In genomic region chr9:115340314-115340713, GRCh38 we compare ENCODE assay signal across 20 cellular contexts.
A peak's percentile ranks its signal among the peaks of the same experiment; 100 is the strongest.
DNase-seq lines count a peak whose midpoint lies in the region; ATAC-seq and TF ChIP-seq lines count a peak whose summit lies in the region.
"Had no signal": no experiment of that assay in that cellular context is flagged by ENCODE, and none has a peak within 500 bp of the region (broad histone marks: within the 10 kb centered on the region; RNA-seq: fewer than 3 reads in every experiment).

No MANE protein-coding gene starts in this region.

- no peak overlapping the region for H4K8ac ChIP-seq in mesenchymal stem cell (ENCODE audit: low read length)

- 0 out of 4 replicates have a peak, but pooled peaks of 1 of the 2 experiments have one; percentile 1 for TF ChIP-seq CTCF in GM23338 (conservative IDR thresholded peaks at IDR 0.05; ENCODE audit: low read depth in 2 of 2)

- H2BK15ac ChIP-seq in mesenchymal stem cell (ENCODE audit: low read depth, poor library complexity, severe bottlenecking): no peak overlapping the region

- no peaks in the 10 kb centered on the region for H3F3A ChIP-seq in GM23338 (replicated peaks; ENCODE audit: low read depth)

- no peak overlapping the region for H3K4ac ChIP-seq in mesenchymal stem cell (ENCODE audit: low read depth in 1 of 2, low read length in 2 of 2)

- no peaks in the 10 kb centered on the region for H3K36me3 Mint-ChIP-seq in naive thymus-derived CD4-positive, alpha-beta T cell
- no peaks in the 10 kb centered on the region for H3K36me3 Mint-ChIP-seq in GM23338 (ENCODE audit: low read depth)
- H3K36me3 Mint-ChIP-seq: CD4-positive, CD25-positive, alpha-beta regulatory T cell; CD8-positive, alpha-beta memory T cell had no signal

- H3K4me1 ChIP-seq in adipocyte (ENCODE audit: control insufficient read depth, insufficient read depth, low read length): peaks cover 13% of the 10 kb centered on the region
- no peaks in the 10 kb centered on the region for H3K4me1 ChIP-seq in mesenchymal stem cell (ENCODE audit: control insufficient read depth, insufficient read depth, low read depth, low read length)
- no peaks in the 10 kb centered on the region for H3K4me1 ChIP-seq in naive thymus-derived CD4-positive, alpha-beta T cell (ENCODE audit: control insufficient read depth in 2 of 2, insufficient read depth in 2 of 2, low read length in 2 of 2)
- 0 out of 2 replicates have a peak, but pooled peaks cover 6% of the 10 kb centered on the region for H3K4me1 ChIP-seq in GM23338 (ENCODE audit: insufficient read depth)
- H3K4me1 ChIP-seq: BE2C, Caco-2 had no signal

- peak overlapping the region; percentile 17 for H3K9ac ChIP-seq in adipocyte (ENCODE audit: low read length)
- no peak overlapping the region for H3K9ac ChIP-seq in mesenchymal stem cell (ENCODE audit: low read length)
- H3K9ac ChIP-seq: GM23248 had no signal

- no peaks in the 10 kb centered on the region for H4K20me1 ChIP-seq in GM23338 (replicated peaks; ENCODE audit: insufficient read depth)

- no peaks in the 10 kb centered on the region for H3K79me1 ChIP-seq in mesenchymal stem cell (replicated peaks; ENCODE audit: low read length, poor library complexity, severe bottlenecking)

- no peak overlapping the region for H3K27ac ChIP-seq in mesenchymal stem cell (ENCODE audit: low read length, poor library complexity, severe bottlenecking)
- H3K27ac ChIP-seq in naive thymus-derived CD4-positive, alpha-beta T cell (ENCODE audit: low read depth, low read length): no peak overlapping the region
- no peak overlapping the region for H3K27ac ChIP-seq in GM23338 (ENCODE audit: low read depth)
- H3K27ac ChIP-seq in caudate nucleus (ENCODE audit: low read depth, low read length): no peak overlapping the region
- H3K27ac ChIP-seq: GM23248, HL-60 had no signal

- intact Hi-C loops in sciatic nerve (cut with DNase I): no loop called here
- intact Hi-C loops in naive thymus-derived CD4-positive, alpha-beta T cell (cut with micrococcal nuclease): no loop called here

- 86% methylated on average over 3 of the region's 5 CpGs for WGBS in mesenchymal stem cell

- no peak overlapping the region for H3K14ac ChIP-seq in mesenchymal stem cell (ENCODE audit: low read length in 2 of 2)

- DNase-seq in AG20443 (ENCODE audit: low spot score) (peak; percentile 9), adipocyte (ENCODE audit: low read depth) (no peak), mesenchymal stem cell (no peak), sciatic nerve (ENCODE audit: low spot score) (no peak), GM23338 (ENCODE audit: low spot score) (no peak), caudate nucleus (lab: John Stamatoyannopoulos, UW) (no peak), HEK293T (ENCODE audit: extremely low spot score) (no peak)
- no peak for DNase-seq in naive thymus-derived CD4-positive, alpha-beta T cell
- DNase-seq: 8988T; BE2C; C1 segment of cervical spinal cord; Caco-2; CD4-positive, CD25-positive, alpha-beta regulatory T cell; CD8-positive, alpha-beta memory T cell; GDM1; GM23248; HCEC 1CT; HFFc6; IMR-90 had no signal

- no peaks in the 10 kb centered on the region for H3K27me3 ChIP-seq in adipocyte (replicated peaks; ENCODE audit: control insufficient read depth, insufficient read depth, low read length)
- no peaks in the 10 kb centered on the region for H3K27me3 ChIP-seq in mesenchymal stem cell (ENCODE audit: control insufficient read depth in 1 of 2, insufficient read depth in 1 of 2, low read length in 2 of 2)
- no peaks in the 10 kb centered on the region for H3K27me3 ChIP-seq in naive thymus-derived CD4-positive, alpha-beta T cell (ENCODE audit: control insufficient read depth in 2 of 2, insufficient read depth in 2 of 2, low read length in 2 of 2)
- H3K27me3 ChIP-seq in GM23338 (ENCODE audit: insufficient read depth): no peaks in the 10 kb centered on the region
- H3K27me3 ChIP-seq: BE2C had no signal

- H4K91ac ChIP-seq in mesenchymal stem cell (ENCODE audit: low read length): peak overlapping the region; percentile 34

- POLR2A ChIA-PET in naive thymus-derived CD4-positive, alpha-beta T cell (lab: Charles Lee): no interaction called here
- POLR2A ChIA-PET in HEK293T (lab: Yijun Ruan, JAX): no interaction called here

- no peak overlapping the region for H3K27ac Mint-ChIP-seq in naive thymus-derived CD4-positive, alpha-beta T cell
- H3K27ac Mint-ChIP-seq in GM23338: no peak overlapping the region
- H3K27ac Mint-ChIP-seq: CD4-positive, CD25-positive, alpha-beta regulatory T cell; CD8-positive, alpha-beta memory T cell; HFFc6 had no signal

- H2AFZ ChIP-seq in mesenchymal stem cell (ENCODE audit: low read depth, low read length) (no peak overlapping the region), GM23338 (no peak overlapping the region)
- H2AFZ ChIP-seq: GM23248 had no signal

- H3K36me3 ChIP-seq in adipocyte (ENCODE audit: control insufficient read depth, insufficient read depth, low read length, severe bottlenecking) (no peaks in the 10 kb centered on the region), mesenchymal stem cell (ENCODE audit: control insufficient read depth in 1 of 2, insufficient read depth in 2 of 2, low read depth in 1 of 2, low read length in 2 of 2) (no peaks in the 10 kb centered on the region), GM23338 (ENCODE audit: insufficient read depth) (no peaks in the 10 kb centered on the region)
- H3K36me3 ChIP-seq in naive thymus-derived CD4-positive, alpha-beta T cell (ENCODE audit: control insufficient read depth in 2 of 3, insufficient read depth in 3 of 3, low read length in 3 of 3): no peaks in the 10 kb centered on the region
- H3K36me3 ChIP-seq: BE2C had no signal

- H3K79me2 ChIP-seq in GM23338 (replicated peaks; ENCODE audit: insufficient read depth): no peaks in the 10 kb centered on the region

- H2BK120ac ChIP-seq in mesenchymal stem cell (ENCODE audit: low read depth, low read length): no peak overlapping the region

- H3K4me1 Mint-ChIP-seq in naive thymus-derived CD4-positive, alpha-beta T cell: no peaks in the 10 kb centered on the region
- peaks cover 13% of the 10 kb centered on the region; the same call in 2 of the 3 replicates for H3K4me1 Mint-ChIP-seq in GM23338
- H3K4me1 Mint-ChIP-seq: CD4-positive, CD25-positive, alpha-beta regulatory T cell; CD8-positive, alpha-beta memory T cell had no signal

- no peak overlapping the region for H3K23ac ChIP-seq in mesenchymal stem cell (ENCODE audit: low read length in 2 of 2)

- H3K27me3 Mint-ChIP-seq in naive thymus-derived CD4-positive, alpha-beta T cell: peaks cover 0 to 37% (median 27%) of the 10 kb centered on the region in 5 donors
- peaks cover 4% of the 10 kb centered on the region for H3K27me3 Mint-ChIP-seq in GM23338 (ENCODE audit: insufficient read depth, low read depth, poor library complexity)

- CTCF ChIA-PET in naive thymus-derived CD4-positive, alpha-beta T cell (lab: Charles Lee): no interaction called here
- CTCF ChIA-PET in HEK293T (lab: Yijun Ruan, JAX): no interaction called here

- H3K18ac ChIP-seq in mesenchymal stem cell (ENCODE audit: low read depth in 1 of 2, low read length in 2 of 2): no peak overlapping the region

- ATAC-seq in sciatic nerve (peak; percentile 31), GM23338 (no peak)
- no peak for ATAC-seq in naive thymus-derived CD4-positive, alpha-beta T cell

- H3K4me3 Mint-ChIP-seq in naive thymus-derived CD4-positive, alpha-beta T cell: no peak overlapping the region
- no peak overlapping the region for H3K4me3 Mint-ChIP-seq in GM23338
- H3K4me3 Mint-ChIP-seq: CD4-positive, CD25-positive, alpha-beta regulatory T cell; CD8-positive, alpha-beta memory T cell; HFFc6 had no signal

- H3K4me2 ChIP-seq in mesenchymal stem cell (ENCODE audit: low read length, poor library complexity, severe bottlenecking) (no peak overlapping the region), GM23338 (no peak overlapping the region)

- no peak overlapping the region for H2BK5ac ChIP-seq in mesenchymal stem cell (ENCODE audit: low read depth, low read length, poor library complexity, severe bottlenecking)

- H3K9me3 Mint-ChIP-seq in naive thymus-derived CD4-positive, alpha-beta T cell: peaks cover 0 to 6% (median 0%) of the 10 kb centered on the region in 11 donors
- H3K9me3 Mint-ChIP-seq in GM23338: peaks cover 4% of the 10 kb centered on the region; the same call in 2 of the 3 replicates

- H2BK12ac ChIP-seq in mesenchymal stem cell (ENCODE audit: low read length in 2 of 2): no peak overlapping the region

- H3K4me3 ChIP-seq in adipocyte (ENCODE audit: low read length): no peak overlapping the region
- no peak overlapping the region for H3K4me3 ChIP-seq in mesenchymal stem cell (ENCODE audit: insufficient read depth in 1 of 2, low read depth in 1 of 2, low read length in 2 of 2)
- no peak overlapping the region for H3K4me3 ChIP-seq in naive thymus-derived CD4-positive, alpha-beta T cell (ENCODE audit: low read length)
- no peak overlapping the region for H3K4me3 ChIP-seq in GM23338
- H3K4me3 ChIP-seq: GM23248 had no signal

- H2AK5ac ChIP-seq in mesenchymal stem cell (ENCODE audit: low read length, severe bottlenecking): no peak overlapping the region

- no peaks in the 10 kb centered on the region for H3K9me2 ChIP-seq in GM23338 (ENCODE audit: insufficient read depth)

- H3K9me3 ChIP-seq in adipocyte (ENCODE audit: control insufficient read depth, low read length) (peaks cover 14% of the 10 kb centered on the region), mesenchymal stem cell (ENCODE audit: control insufficient read depth, low read length) (peaks cover 12% of the 10 kb centered on the region)
- H3K9me3 ChIP-seq in naive thymus-derived CD4-positive, alpha-beta T cell (ENCODE audit: control insufficient read depth in 2 of 3, low read length in 3 of 3): peaks cover 0 to 4% (median 0%) of the 10 kb centered on the region in 3 experiments
- H3K9me3 ChIP-seq: BE2C, Caco-2 had no signal

TF ChIP-seq in GM23338, 12 proteins besides CTCF, POLR2A, EP300 and RAD21:
- TF ChIP-seq EZH2 (IDR thresholded peaks at IDR 0.05; ENCODE audit: low read depth, unreplicated experiment): no peak

TF ChIP-seq in HEK293T, 16 proteins besides CTCF, POLR2A, EP300 and RAD21:
- no peak for TF ChIP-seq L3MBTL2 (conservative IDR thresholded peaks at IDR 0.05)
- no peak for TF ChIP-seq FOXA1 (IDR thresholded peaks at IDR 0.05)
- no peak for TF ChIP-seq PKNOX1 (IDR thresholded peaks at IDR 0.05)
- no peak for TF ChIP-seq SUZ12 (IDR thresholded peaks at IDR 0.05)
- TF ChIP-seq ELF4 (IDR thresholded peaks at IDR 0.05): no peak
- no peak for TF ChIP-seq BHLHE40 (IDR thresholded peaks at IDR 0.05; ENCODE audit: borderline replicate concordance)
- TF ChIP-seq SP1 (IDR thresholded peaks at IDR 0.05): no peak
- TF ChIP-seq LEF1 (IDR thresholded peaks at IDR 0.05; ENCODE audit: borderline replicate concordance): no peak
